ENCODE assay signal across 26 cellular contexts in the genomic region with DNA sequence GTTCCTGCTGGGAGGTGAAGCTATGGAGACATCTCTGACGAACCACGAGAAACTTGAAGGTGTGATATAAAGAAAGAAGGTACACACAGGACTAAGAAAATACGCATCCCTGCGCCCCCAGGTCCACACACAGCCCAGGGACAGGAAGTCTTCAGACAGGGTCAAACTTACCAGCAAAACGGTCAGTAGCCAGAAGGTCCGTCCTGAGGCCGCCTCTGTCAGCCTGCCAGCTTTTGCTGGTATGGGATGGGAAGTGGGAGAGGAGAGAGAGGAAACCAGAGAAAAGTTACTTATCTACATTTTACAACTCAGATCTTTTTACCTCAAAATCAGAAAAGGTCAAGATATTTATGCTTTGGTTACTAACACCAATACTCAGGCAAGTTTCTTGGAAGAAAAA. TPM values are rescaled to one million over a fixed set of nuclear protein-coding genes. Genes with fewer than 3 reads are reported as not detected.
DNase-seq lines count a peak whose midpoint lies in the region; ATAC-seq and TF ChIP-seq lines count a peak whose summit lies in the region.
"Had no signal": no experiment of that assay in that cellular context is flagged by ENCODE, and none has a peak within 500 bp of the region (broad histone marks: within the 10 kb centered on the region; RNA-seq: fewer than 3 reads in every experiment).

No MANE protein-coding gene starts in this region.

- peaks cover 4% of the 10 kb centered on the region for H3K36me3 Mint-ChIP-seq in natural killer cell
- H3K36me3 Mint-ChIP-seq in natural killer cell treated with Interleukin-12 subunit alpha and Interleukin-12 subunit beta and Interleukin-15 and Interleukin-18, amount 100 ng/mL, for 72 hours, result peaks cover 3% of the 10 kb centered on the region
- H3K36me3 Mint-ChIP-seq in central memory CD8-positive, alpha-beta T cell (ENCODE audit: insufficient read depth), result peaks cover 19% of the 10 kb centered on the region
- peaks cover 28% of the 10 kb centered on the region for H3K36me3 Mint-ChIP-seq in type B pancreatic cell

- H3K4me1 ChIP-seq in vagina (peaks cover 48% of the 10 kb centered on the region), lower lobe of right lung (peaks cover 35% of the 10 kb centered on the region)

- TF ChIP-seq POLR2A in vagina (IDR thresholded peaks at IDR 0.05), result no peak

- ATAC-seq in natural killer cell, result no peak
- ATAC-seq in natural killer cell treated with Interleukin-12 subunit alpha and Interleukin-12 subunit beta and Interleukin-15 and Interleukin-18, amount 100 ng/mL, for 72 hours, result no peak
- ATAC-seq in central memory CD8-positive, alpha-beta T cell (replicated peaks; ENCODE audit: extremely low read depth, poor library complexity, severe bottlenecking), result no peak
- no peak for ATAC-seq in lower lobe of right lung
- ATAC-seq: activated T-cell treated with anti-CD3 and anti-CD28 coated beads, Interleukin-2, amount 50 U/mL, for 72 hours; naive thymus-derived CD4-positive, alpha-beta T cell had no signal

- intact Hi-C loops in natural killer cell (cut with micrococcal nuclease), result no loop called here
- intact Hi-C loops in vagina (cut with DNase I), result no loop called here
- intact Hi-C loops in lower lobe of right lung (cut with DNase I), result no loop called here

- H3K27me3 Mint-ChIP-seq in natural killer cell (ENCODE audit: low read depth in 2 of 2) (no peaks in the 10 kb centered on the region), type B pancreatic cell (no peaks in the 10 kb centered on the region)
- H3K27me3 Mint-ChIP-seq in natural killer cell treated with Interleukin-12 subunit alpha and Interleukin-12 subunit beta and Interleukin-15 and Interleukin-18, amount 100 ng/mL, for 72 hours, result no peaks in the 10 kb centered on the region
- no peaks in the 10 kb centered on the region for H3K27me3 Mint-ChIP-seq in central memory CD8-positive, alpha-beta T cell
- H3K27me3 Mint-ChIP-seq: activated CD4-positive, alpha-beta memory T cell treated with anti-CD3 and anti-CD28 coated beads, Interleukin-2, amount 10 ng/mL, durations not matched to agents 7 days and 5 days; activated naive CD4-positive, alpha-beta T cell treated with anti-CD3 and anti-CD28 coated beads, Interleukin-2, amount 50 U/mL, for 24 hours; naive thymus-derived CD4-positive, alpha-beta T cell had no signal

- DNase-seq in natural killer cell (no peak), lung microvascular endothelial cell (ENCODE audit: low read depth in 2 of 2) (peak; percentile 40 to 41), type B pancreatic cell (ENCODE audit: extremely low spot score, unreplicated experiment) (no peak), NCI-H82 (lab: John Stamatoyannopoulos, UW) (no peak), vagina (ENCODE audit: extremely low spot score in 2 of 2) (no peak), lower lobe of right lung (no peak)
- DNase-seq in natural killer cell treated with Interleukin-12 subunit alpha and Interleukin-12 subunit beta and Interleukin-15 and Interleukin-18, amount 100 ng/mL, for 72 hours (ENCODE audit: low spot score), result no peak
- DNase-seq in central memory CD8-positive, alpha-beta T cell (ENCODE audit: low spot score in 2 of 2), result no peak
- DNase-seq: activated CD4-positive, alpha-beta memory T cell treated with anti-CD3 and anti-CD28 coated beads, Interleukin-2, amount 10 ng/mL, durations not matched to agents 7 days and 5 days; activated T-cell treated with anti-CD3 and anti-CD28 coated beads, Interleukin-2, amount 50 U/mL, for 72 hours; aorta; C1 segment of cervical spinal cord; caudate nucleus; kidney glomerular epithelial cell; naive thymus-derived CD4-positive, alpha-beta T cell; NCI-H1092 treated with DMSO at 0.1 percent for 48 hours; NCI-H2029; NCI-H748 treated with DMSO at 0.1 percent for 48 hours; posterior cingulate gyrus; SJCRH30; T-helper 2 cell had no signal

- H3K4me3 ChIP-seq in vagina, result no peak overlapping the region
- H3K4me3 ChIP-seq in lower lobe of right lung, result no peak overlapping the region
- H3K4me3 ChIP-seq: esophagus muscularis mucosa, PC-9, SJCRH30, suprapubic skin had no signal

- H3K27ac ChIP-seq in vagina, result no peak overlapping the region
- H3K27ac ChIP-seq in lower lobe of right lung, result no peak overlapping the region
- H3K27ac ChIP-seq: esophagus muscularis mucosa, HL-60, PC-9, SJCRH30, suprapubic skin had no signal

- TF ChIP-seq CTCF in natural killer cell (IDR thresholded peaks at IDR 0.05) (no peak), type B pancreatic cell (conservative IDR thresholded peaks at IDR 0.05) (no peak), vagina (IDR thresholded peaks at IDR 0.05) (no peak), lower lobe of right lung (IDR thresholded peaks at IDR 0.05) (no peak)

- H3K9me3 Mint-ChIP-seq in natural killer cell (no peaks in the 10 kb centered on the region), type B pancreatic cell (no peaks in the 10 kb centered on the region)
- no peaks in the 10 kb centered on the region for H3K9me3 Mint-ChIP-seq in natural killer cell treated with Interleukin-12 subunit alpha and Interleukin-12 subunit beta and Interleukin-15 and Interleukin-18, amount 100 ng/mL, for 72 hours
- no peaks in the 10 kb centered on the region for H3K9me3 Mint-ChIP-seq in central memory CD8-positive, alpha-beta T cell
- H3K9me3 Mint-ChIP-seq: activated CD4-positive, alpha-beta memory T cell treated with anti-CD3 and anti-CD28 coated beads, Interleukin-2, amount 10 ng/mL, durations not matched to agents 7 days and 5 days; activated naive CD4-positive, alpha-beta T cell treated with anti-CD3 and anti-CD28 coated beads, Interleukin-2, amount 50 U/mL, for 24 hours; activated T-cell treated with anti-CD3 and anti-CD28 coated beads, Interleukin-2, amount 50 U/mL, for 72 hours; naive thymus-derived CD4-positive, alpha-beta T cell had no signal

- H3K4me3 Mint-ChIP-seq in natural killer cell (peak overlapping the region; percentile 17), type B pancreatic cell (peak overlapping the region; percentile 19)
- H3K4me3 Mint-ChIP-seq in natural killer cell treated with Interleukin-12 subunit alpha and Interleukin-12 subunit beta and Interleukin-15 and Interleukin-18, amount 100 ng/mL, for 72 hours, result no peak overlapping the region
- H3K4me3 Mint-ChIP-seq in central memory CD8-positive, alpha-beta T cell, result no peak overlapping the region
- H3K4me3 Mint-ChIP-seq: activated CD4-positive, alpha-beta memory T cell treated with anti-CD3 and anti-CD28 coated beads, Interleukin-2, amount 10 ng/mL, durations not matched to agents 7 days and 5 days; activated naive CD4-positive, alpha-beta T cell treated with anti-CD3 and anti-CD28 coated beads, Interleukin-2, amount 50 U/mL, for 24 hours; activated T-cell treated with anti-CD3 and anti-CD28 coated beads, Interleukin-2, amount 50 U/mL, for 72 hours had no signal

- H3K9me3 ChIP-seq in vagina, result no peaks in the 10 kb centered on the region
- H3K9me3 ChIP-seq in lower lobe of right lung, result no peaks in the 10 kb centered on the region
- H3K9me3 ChIP-seq: esophagus muscularis mucosa, SJCRH30, suprapubic skin had no signal

- H3K4me1 Mint-ChIP-seq in natural killer cell, result peaks cover 34 to 47% of the 10 kb centered on the region in 2 donors
- peaks cover 34 to 47% of the 10 kb centered on the region in 2 donors for H3K4me1 Mint-ChIP-seq in natural killer cell treated with Interleukin-12 subunit alpha and Interleukin-12 subunit beta and Interleukin-15 and Interleukin-18, amount 100 ng/mL, for 72 hours (ENCODE audit: low read depth in 2 of 2)
- H3K4me1 Mint-ChIP-seq in central memory CD8-positive, alpha-beta T cell, result peaks cover 33% of the 10 kb centered on the region
- peaks cover 34% of the 10 kb centered on the region for H3K4me1 Mint-ChIP-seq in type B pancreatic cell (ENCODE audit: unreplicated experiment)

- H3K36me3 ChIP-seq in vagina (peaks cover 0 to 38% of the 10 kb centered on the region in 2 donors), lower lobe of right lung (peaks cover 56% of the 10 kb centered on the region)

- H3K27ac Mint-ChIP-seq in natural killer cell (peak overlapping the region in 1 of 2 donors; percentile 75), type B pancreatic cell (peak overlapping the region; percentile 49)
- peak overlapping the region in 1 of 2 donors; percentile 26 for H3K27ac Mint-ChIP-seq in natural killer cell treated with Interleukin-12 subunit alpha and Interleukin-12 subunit beta and Interleukin-15 and Interleukin-18, amount 100 ng/mL, for 72 hours
- H3K27ac Mint-ChIP-seq in central memory CD8-positive, alpha-beta T cell (ENCODE audit: low read depth), result peak overlapping the region; percentile 74
- H3K27ac Mint-ChIP-seq: activated CD4-positive, alpha-beta memory T cell treated with anti-CD3 and anti-CD28 coated beads, Interleukin-2, amount 10 ng/mL, durations not matched to agents 7 days and 5 days; activated T-cell treated with anti-CD3 and anti-CD28 coated beads, Interleukin-2, amount 50 U/mL, for 72 hours had no signal

- no peaks in the 10 kb centered on the region for H3K27me3 ChIP-seq in vagina
- H3K27me3 ChIP-seq in lower lobe of right lung (ENCODE audit: low read depth), result no peaks in the 10 kb centered on the region
- H3K27me3 ChIP-seq: esophagus muscularis mucosa, SJCRH30, suprapubic skin had no signal

RNA-seq across cellular contexts. Expression of a gene that starts 47.2 kb away (rescaled TPM):
- total RNA-seq in natural killer cell (100 to 1,000 TPM; 170 to 200 (median 177) TPM), lung microvascular endothelial cell (591 and 619 TPM in 2 replicates), type B pancreatic cell (ENCODE audit: low replicate concordance) (466 and 659 TPM in 2 replicates), vagina (300 TPM), lower lobe of right lung (387 TPM)
- 100 to 1,000 TPM; 295 to 479 TPM for total RNA-seq in natural killer cell treated with Interleukin-12 subunit alpha and Interleukin-12 subunit beta and Interleukin-15 and Interleukin-18, amount 100 ng/mL, for 72 hours

RNA-seq across cellular contexts. Expression of a gene that starts 47.4 kb away (rescaled TPM):
- total RNA-seq in natural killer cell (100 to 1,000 TPM; 275 to 315 (median 275) TPM), lung microvascular endothelial cell (394 and 411 TPM in 2 replicates), type B pancreatic cell (ENCODE audit: low replicate concordance) (333 and 425 TPM in 2 replicates), vagina (198 TPM), lower lobe of right lung (255 TPM)
- total RNA-seq in natural killer cell treated with Interleukin-12 subunit alpha and Interleukin-12 subunit beta and Interleukin-15 and Interleukin-18, amount 100 ng/mL, for 72 hours, result 100 to 1,000 TPM; 246 to 264 TPM

Comparison
In these comparisons a context has a peak if more than half of its experiments do, and no peak if none do; other contexts are left out.
1. H3K4me3 Mint-ChIP-seq: peak in natural killer cell (single experiment) and type B pancreatic cell (single experiment); none in natural killer cell treated with Interleukin-12 subunit alpha and Interleukin-12 subunit beta and Interleukin-15 and Interleukin-18, amount 100 ng/mL, for 72 hours (single experiment) and central memory CD8-positive, alpha-beta T cell (single experiment).
2. DNase-seq: peak in lung microvascular endothelial cell (2 of 2); none in natural killer cell (single experiment), natural killer cell treated with Interleukin-12 subunit alpha and Interleukin-12 subunit beta and Interleukin-15 and Interleukin-18, amount 100 ng/mL, for 72 hours (single experiment), central memory CD8-positive, alpha-beta T cell (0 of 2), type B pancreatic cell (single experiment), NCI-H82 (single experiment), vagina (0 of 2) and lower lobe of right lung (single experiment).